ENCODE assay signal across 14 cellular contexts in genomic region chr6:166597711-166598440, GRCh38. TPM values are rescaled to one million over a fixed set of nuclear protein-coding genes. Genes with fewer than 3 reads are reported as not detected.
A peak's percentile ranks its signal among the peaks of the same experiment; 100 is the strongest.
DNase-seq lines count a peak whose midpoint lies in the region; ATAC-seq and TF ChIP-seq lines count a peak whose summit lies in the region.
"Had no signal": no experiment of that assay in that cellular context is flagged by ENCODE, and none has a peak within 500 bp of the region (broad histone marks: within the 10 kb centered on the region; RNA-seq: fewer than 3 reads in every experiment).

No MANE protein-coding gene starts in this region.

- H3K4me3 Mint-ChIP-seq in CD8-positive, alpha-beta T cell: no peak overlapping the region
- H3K4me3 Mint-ChIP-seq in activated T-helper 1 cell treated with anti-CD3 and anti-CD28 coated beads, Interleukin-12 subunit alpha, Interleukin-12 subunit beta, Interleukin-2, Interleukin-4 antibody, amounts not matched to agents 30 ng/mL and 10 ng/mL and 1 ng/mL, durations not matched to agents 14 hours and 24 hours and 36 hours: no peak overlapping the region
- H3K4me3 Mint-ChIP-seq: activated CD8-positive, alpha-beta T cell treated with anti-CD3 and anti-CD28 coated beads, Interleukin-2, amount 10 ng/mL, durations not matched to agents 7 days and 5 days; natural killer cell treated with Interleukin-12 subunit alpha and Interleukin-12 subunit beta and Interleukin-15 and Interleukin-18, amount 100 ng/mL, for 72 hours had no signal

- no peak overlapping the region for H3K4me3 ChIP-seq in lung
- H3K4me3 ChIP-seq in CD8-positive, alpha-beta T cell (ENCODE audit: low read depth, low read length): no peak overlapping the region

- DNase-seq in NCI-H146 treated with DMSO at 0.1 percent for 48 hours (lab: John Stamatoyannopoulos, UW; ENCODE audit: unreplicated experiment): peak; percentile 45
- peak in 7 of 61 donors; percentile 25 to 36 (median 32) for DNase-seq in caudate nucleus (lab: John Stamatoyannopoulos, UW)
- DNase-seq in lung (ENCODE audit: low spot score): no peak
- peak in 33 of 49 donors; percentile 16 to 76 (median 46) for DNase-seq in substantia nigra (lab: John Stamatoyannopoulos, UW)
- no peak for DNase-seq in CD8-positive, alpha-beta T cell
- DNase-seq in activated T-helper 1 cell treated with anti-CD3 and anti-CD28 coated beads, Interleukin-12 subunit alpha, Interleukin-12 subunit beta, Interleukin-2, Interleukin-4 antibody, amounts not matched to agents 30 ng/mL and 10 ng/mL and 1 ng/mL, durations not matched to agents 14 hours and 24 hours and 36 hours (ENCODE audit: low spot score): no peak
- no peak for DNase-seq in posterior vena cava (ENCODE audit: low spot score)
- no peak for DNase-seq in GM13977 (ENCODE audit: low spot score)
- DNase-seq: activated CD8-positive, alpha-beta T cell treated with anti-CD3 and anti-CD28 coated beads, Interleukin-2, amount 10 ng/mL, durations not matched to agents 7 days and 5 days; Caco-2; GOT3; NCI-H1436 treated with DMSO at 0.1 percent for 48 hours; T-helper 2 cell had no signal

- in situ Hi-C loops in GM13977 (cut with MboI; ENCODE audit: low pct_unique_long_range_greater_than_20kb, low sequenced_read_pairs, unreplicated experiment): no loop called here

- H3K27ac Mint-ChIP-seq in CD8-positive, alpha-beta T cell: no peak overlapping the region
- no peak overlapping the region for H3K27ac Mint-ChIP-seq in activated T-helper 1 cell treated with anti-CD3 and anti-CD28 coated beads, Interleukin-12 subunit alpha, Interleukin-12 subunit beta, Interleukin-2, Interleukin-4 antibody, amounts not matched to agents 30 ng/mL and 10 ng/mL and 1 ng/mL, durations not matched to agents 14 hours and 24 hours and 36 hours
- H3K27ac Mint-ChIP-seq: activated CD8-positive, alpha-beta T cell treated with anti-CD3 and anti-CD28 coated beads, Interleukin-2, amount 10 ng/mL, durations not matched to agents 7 days and 5 days; natural killer cell treated with Interleukin-12 subunit alpha and Interleukin-12 subunit beta and Interleukin-15 and Interleukin-18, amount 100 ng/mL, for 72 hours had no signal

- ATAC-seq in lung (ENCODE audit: insufficient read depth, low FRiP score): peak; percentile 42
- ATAC-seq in CD8-positive, alpha-beta T cell: no peak
- ATAC-seq: activated CD8-positive, alpha-beta T cell treated with anti-CD3 and anti-CD28 coated beads, Interleukin-2, amount 10 ng/mL, durations not matched to agents 7 days and 5 days had no signal

- H3K4me1 ChIP-seq in lung (ENCODE audit: control insufficient read depth in 2 of 2, insufficient read depth in 2 of 2, low read length in 2 of 2): peaks cover 6 to 23% of the 10 kb centered on the region in 2 donors
- H3K4me1 ChIP-seq in CD8-positive, alpha-beta T cell (ENCODE audit: insufficient read depth, low read length): no peaks in the 10 kb centered on the region
- H3K4me1 ChIP-seq: Caco-2 had no signal

- no peaks in the 10 kb centered on the region for H3K27me3 Mint-ChIP-seq in CD8-positive, alpha-beta T cell (ENCODE audit: low read depth)
- H3K27me3 Mint-ChIP-seq in activated T-helper 1 cell treated with anti-CD3 and anti-CD28 coated beads, Interleukin-12 subunit alpha, Interleukin-12 subunit beta, Interleukin-2, Interleukin-4 antibody, amounts not matched to agents 30 ng/mL and 10 ng/mL and 1 ng/mL, durations not matched to agents 14 hours and 24 hours and 36 hours (ENCODE audit: insufficient read depth): no peaks in the 10 kb centered on the region

- no peak for TF ChIP-seq CTCF in lung (IDR thresholded peaks at IDR 0.05; ENCODE audit: control extremely low read depth, extremely low read depth)
- no peak for TF ChIP-seq CTCF in CD8-positive, alpha-beta T cell (IDR thresholded peaks at IDR 0.05)
- TF ChIP-seq CTCF in GM13977 (IDR thresholded peaks at IDR 0.05; ENCODE audit: extremely low read depth, insufficient read depth, missing control alignments): no peak

- H3K36me3 ChIP-seq in lung (ENCODE audit: control insufficient read depth in 2 of 2, insufficient read depth in 2 of 2, low read length in 2 of 2): no peaks in the 10 kb centered on the region
- H3K36me3 ChIP-seq in CD8-positive, alpha-beta T cell (ENCODE audit: insufficient read depth, low read length): no peaks in the 10 kb centered on the region

- H3K4me1 Mint-ChIP-seq in CD8-positive, alpha-beta T cell (ENCODE audit: low read depth): no peaks in the 10 kb centered on the region
- no peaks in the 10 kb centered on the region for H3K4me1 Mint-ChIP-seq in activated T-helper 1 cell treated with anti-CD3 and anti-CD28 coated beads, Interleukin-12 subunit alpha, Interleukin-12 subunit beta, Interleukin-2, Interleukin-4 antibody, amounts not matched to agents 30 ng/mL and 10 ng/mL and 1 ng/mL, durations not matched to agents 14 hours and 24 hours and 36 hours (ENCODE audit: low read depth)

- CTCF ChIA-PET in CD8-positive, alpha-beta T cell (lab: Charles Lee): interaction anchor here (1.5 kb wide), 1 partner anchor 9 kb away, joined by 3 read pairs; no protein-coding TSS in a partner anchor

- H3K27me3 ChIP-seq in lung (ENCODE audit: control insufficient read depth, insufficient read depth): no peaks in the 10 kb centered on the region
- H3K27me3 ChIP-seq in CD8-positive, alpha-beta T cell (ENCODE audit: insufficient read depth, low read length): no peaks in the 10 kb centered on the region

- 58 to 66% methylated on average over 10 of the region's 10 CpGs for WGBS in lung, 2 donors

- peak overlapping the region; percentile 72 for H3K27ac ChIP-seq in caudate nucleus (ENCODE audit: low read depth, low read length)
- H3K27ac ChIP-seq in lung (ENCODE audit: low read depth in 1 of 2, low read length in 1 of 2): peak overlapping the region; percentile 87
- H3K27ac ChIP-seq in substantia nigra (ENCODE audit: low read depth, low read length, poor library complexity, severe bottlenecking): peak overlapping the region; percentile 90
- H3K27ac ChIP-seq in CD8-positive, alpha-beta T cell (ENCODE audit: low read depth, low read length): no peak overlapping the region

- no peaks in the 10 kb centered on the region for H3K9me3 ChIP-seq in lung (ENCODE audit: control insufficient read depth in 2 of 2, insufficient read depth in 1 of 2, low read length in 1 of 2)
- no peaks in the 10 kb centered on the region for H3K9me3 ChIP-seq in CD8-positive, alpha-beta T cell (ENCODE audit: low read length)
- H3K9me3 ChIP-seq: Caco-2 had no signal

- POLR2A ChIA-PET in CD8-positive, alpha-beta T cell (lab: Charles Lee): no interaction called here

- intact Hi-C loops in CD8-positive, alpha-beta T cell (cut with DNase I, micrococcal nuclease): no loop called here
- intact Hi-C loops in activated T-helper 1 cell treated with anti-CD3 and anti-CD28 coated beads, Interleukin-12 subunit alpha, Interleukin-12 subunit beta, Interleukin-2, Interleukin-4 antibody, amounts not matched to agents 30 ng/mL and 10 ng/mL and 1 ng/mL, durations not matched to agents 14 hours and 24 hours and 36 hours (cut with micrococcal nuclease): no loop called here
- intact Hi-C loops in posterior vena cava (cut with DNase I): no loop called here

- H3K9me3 Mint-ChIP-seq in CD8-positive, alpha-beta T cell: no peaks in the 10 kb centered on the region
- no peaks in the 10 kb centered on the region for H3K9me3 Mint-ChIP-seq in activated T-helper 1 cell treated with anti-CD3 and anti-CD28 coated beads, Interleukin-12 subunit alpha, Interleukin-12 subunit beta, Interleukin-2, Interleukin-4 antibody, amounts not matched to agents 30 ng/mL and 10 ng/mL and 1 ng/mL, durations not matched to agents 14 hours and 24 hours and 36 hours
- H3K9me3 Mint-ChIP-seq: natural killer cell treated with Interleukin-12 subunit alpha and Interleukin-12 subunit beta and Interleukin-15 and Interleukin-18, amount 100 ng/mL, for 72 hours had no signal

- H3K36me3 Mint-ChIP-seq in CD8-positive, alpha-beta T cell: no peaks in the 10 kb centered on the region
- H3K36me3 Mint-ChIP-seq in activated T-helper 1 cell treated with anti-CD3 and anti-CD28 coated beads, Interleukin-12 subunit alpha, Interleukin-12 subunit beta, Interleukin-2, Interleukin-4 antibody, amounts not matched to agents 30 ng/mL and 10 ng/mL and 1 ng/mL, durations not matched to agents 14 hours and 24 hours and 36 hours (ENCODE audit: low read depth): no peaks in the 10 kb centered on the region
- H3K36me3 Mint-ChIP-seq: natural killer cell treated with Interleukin-12 subunit alpha and Interleukin-12 subunit beta and Interleukin-15 and Interleukin-18, amount 100 ng/mL, for 72 hours had no signal

RNA-seq across cellular contexts. Expression of gene RAMACL, which starts 11.4 kb away (rescaled TPM):
- total RNA-seq in lung (10 to 100 TPM in 1 of 2 donors, 1 to 10 TPM in 1; 7.8 to 17.6 TPM), posterior vena cava (1 to 10 TPM; 1.7 to 2.7 TPM)
- polyA plus RNA-seq in lung: under 1 TPM; 0.30 to 0.77 TPM
- under 1 TPM in 1 of 2 experiments, not detected in 1; 0.31 TPM for total RNA-seq in CD8-positive, alpha-beta T cell
- 0.29 and 0.42 TPM in 2 replicates for total RNA-seq in activated T-helper 1 cell treated with anti-CD3 and anti-CD28 coated beads, Interleukin-12 subunit alpha, Interleukin-12 subunit beta, Interleukin-2, Interleukin-4 antibody, amounts not matched to agents 30 ng/mL and 10 ng/mL and 1 ng/mL, durations not matched to agents 14 hours and 24 hours and 36 hours

RNA-seq across cellular contexts. Expression of gene RPS6KA2, which starts 29.2 kb away (rescaled TPM):
- total RNA-seq in lung: 100 to 1,000 TPM; 109 to 185 TPM
- polyA plus RNA-seq in lung: 100 to 1,000 TPM in 1 of 2 donors, 10 to 100 TPM in 1; 61.9 to 102 TPM
- total RNA-seq in CD8-positive, alpha-beta T cell: 1 to 10 TPM; 2.2 TPM
- 2.0 and 2.7 TPM in 2 replicates for total RNA-seq in activated T-helper 1 cell treated with anti-CD3 and anti-CD28 coated beads, Interleukin-12 subunit alpha, Interleukin-12 subunit beta, Interleukin-2, Interleukin-4 antibody, amounts not matched to agents 30 ng/mL and 10 ng/mL and 1 ng/mL, durations not matched to agents 14 hours and 24 hours and 36 hours
- 10 to 100 TPM; 34.0 to 43.4 TPM for total RNA-seq in posterior vena cava

Comparison
In these comparisons a context has a peak if more than half of its experiments do, and no peak if none do; other contexts are left out.
1. DNase-seq: peak in NCI-H146 treated with DMSO at 0.1 percent for 48 hours (single experiment) and substantia nigra (33 of 49); none in lung (single experiment), CD8-positive, alpha-beta T cell (0 of 7), activated T-helper 1 cell treated with anti-CD3 and anti-CD28 coated beads, Interleukin-12 subunit alpha, Interleukin-12 subunit beta, Interleukin-2, Interleukin-4 antibody, amounts not matched to agents 30 ng/mL and 10 ng/mL and 1 ng/mL, durations not matched to agents 14 hours and 24 hours and 36 hours (single experiment), posterior vena cava (single experiment) and GM13977 (single experiment).